1 cellular context compared by ENCODE assay signal in genomic region chr15:57227181-57227580, GRCh38.
TF ChIP-seq lines count a peak whose summit lies in the region.

No MANE protein-coding gene starts in this region.

TF ChIP-seq in GM12878, 131 proteins besides CTCF, POLR2A, EP300 and RAD21 (continued from another document):
- no peak for TF ChIP-seq CUX1 (IDR thresholded peaks at IDR 0.05; ENCODE audit: insufficient replicate concordance, low read depth, low read length)
- TF ChIP-seq ELK1 (IDR thresholded peaks at IDR 0.05; ENCODE audit: low read depth, low read length), result no peak
- no peak for TF ChIP-seq GATAD2B (conservative IDR thresholded peaks at IDR 0.05; ENCODE audit: low read depth)
- TF ChIP-seq CEBPB (IDR thresholded peaks at IDR 0.05; ENCODE audit: borderline replicate concordance in 1 of 2, low read depth in 2 of 2, low read length in 2 of 2), result no peak
- TF ChIP-seq FOS (IDR thresholded peaks at IDR 0.05; ENCODE audit: borderline replicate concordance, extremely low read depth, insufficient read length), result no peak
- no peak for TF ChIP-seq SRF (IDR thresholded peaks at IDR 0.05; ENCODE audit: low read depth in 2 of 2, low read length in 2 of 2)
- no peak for TF ChIP-seq ZBTB33 (IDR thresholded peaks at IDR 0.05)
- TF ChIP-seq ZNF687 (IDR thresholded peaks at IDR 0.05), result no peak
